Comparison of ENCODE assay signal across 1 cellular context in the genomic region with DNA sequence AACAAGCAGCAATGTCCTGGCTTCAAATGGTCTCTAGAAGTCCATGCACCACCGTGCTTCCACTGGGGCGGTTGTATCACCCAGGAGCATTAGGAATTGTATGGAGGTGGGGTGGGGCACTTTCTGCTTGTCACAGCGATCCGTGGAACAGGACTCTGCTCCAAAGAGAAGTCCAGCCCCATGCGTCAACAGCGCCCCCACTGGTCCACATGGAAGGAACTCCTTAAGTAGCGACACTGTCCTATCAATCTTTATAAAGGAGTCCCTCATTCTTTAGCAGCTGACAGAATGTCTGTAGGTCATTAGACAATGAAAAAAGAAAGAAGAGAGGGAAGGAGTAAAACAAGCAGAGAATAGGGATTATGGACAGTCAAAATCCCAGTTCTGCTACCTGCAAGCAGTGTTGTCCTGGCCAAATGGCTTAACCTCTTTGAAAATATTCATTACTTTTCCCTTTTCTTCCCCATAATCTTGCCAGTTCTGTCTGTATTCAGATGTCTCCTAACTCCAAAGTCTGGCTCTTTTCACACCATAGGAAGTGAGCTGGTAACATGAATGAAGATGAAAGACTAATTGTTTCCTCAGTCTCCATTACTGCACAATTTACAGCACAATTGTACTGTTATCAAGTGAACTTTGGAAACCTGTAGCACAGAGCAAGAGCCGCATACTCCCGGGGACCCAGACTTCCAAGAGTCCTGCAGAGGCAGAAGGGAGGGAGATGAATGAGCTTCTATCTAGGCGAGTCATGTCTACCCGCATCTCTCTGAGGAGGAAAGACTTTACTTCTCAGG.
TF ChIP-seq lines count a peak whose summit lies in the region.

No MANE protein-coding gene starts in this region.

TF ChIP-seq in HepG2, 621 proteins besides CTCF, POLR2A, EP300 and RAD21 (continued from another document and continues in another):
- TF ChIP-seq, protein P1, sequence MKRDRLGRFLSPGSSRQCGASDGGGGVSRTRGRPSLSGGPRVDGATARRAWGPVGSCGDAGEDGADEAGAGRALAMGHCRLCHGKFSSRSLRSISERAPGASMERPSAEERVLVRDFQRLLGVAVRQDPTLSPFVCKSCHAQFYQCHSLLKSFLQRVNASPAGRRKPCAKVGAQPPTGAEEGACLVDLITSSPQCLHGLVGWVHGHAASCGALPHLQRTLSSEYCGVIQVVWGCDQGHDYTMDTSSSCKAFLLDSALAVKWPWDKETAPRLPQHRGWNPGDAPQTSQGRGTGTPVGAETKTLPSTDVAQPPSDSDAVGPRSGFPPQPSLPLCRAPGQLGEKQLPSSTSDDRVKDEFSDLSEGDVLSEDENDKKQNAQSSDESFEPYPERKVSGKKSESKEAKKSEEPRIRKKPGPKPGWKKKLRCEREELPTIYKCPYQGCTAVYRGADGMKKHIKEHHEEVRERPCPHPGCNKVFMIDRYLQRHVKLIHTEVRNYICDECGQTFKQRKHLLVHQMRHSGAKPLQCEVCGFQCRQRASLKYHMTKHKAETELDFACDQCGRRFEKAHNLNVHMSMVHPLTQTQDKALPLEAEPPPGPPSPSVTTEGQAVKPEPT (CRISPR knock-in tag; IDR thresholded peaks at IDR 0.05; ENCODE audit: low read depth): no peak
- TF ChIP-seq, protein P2, sequence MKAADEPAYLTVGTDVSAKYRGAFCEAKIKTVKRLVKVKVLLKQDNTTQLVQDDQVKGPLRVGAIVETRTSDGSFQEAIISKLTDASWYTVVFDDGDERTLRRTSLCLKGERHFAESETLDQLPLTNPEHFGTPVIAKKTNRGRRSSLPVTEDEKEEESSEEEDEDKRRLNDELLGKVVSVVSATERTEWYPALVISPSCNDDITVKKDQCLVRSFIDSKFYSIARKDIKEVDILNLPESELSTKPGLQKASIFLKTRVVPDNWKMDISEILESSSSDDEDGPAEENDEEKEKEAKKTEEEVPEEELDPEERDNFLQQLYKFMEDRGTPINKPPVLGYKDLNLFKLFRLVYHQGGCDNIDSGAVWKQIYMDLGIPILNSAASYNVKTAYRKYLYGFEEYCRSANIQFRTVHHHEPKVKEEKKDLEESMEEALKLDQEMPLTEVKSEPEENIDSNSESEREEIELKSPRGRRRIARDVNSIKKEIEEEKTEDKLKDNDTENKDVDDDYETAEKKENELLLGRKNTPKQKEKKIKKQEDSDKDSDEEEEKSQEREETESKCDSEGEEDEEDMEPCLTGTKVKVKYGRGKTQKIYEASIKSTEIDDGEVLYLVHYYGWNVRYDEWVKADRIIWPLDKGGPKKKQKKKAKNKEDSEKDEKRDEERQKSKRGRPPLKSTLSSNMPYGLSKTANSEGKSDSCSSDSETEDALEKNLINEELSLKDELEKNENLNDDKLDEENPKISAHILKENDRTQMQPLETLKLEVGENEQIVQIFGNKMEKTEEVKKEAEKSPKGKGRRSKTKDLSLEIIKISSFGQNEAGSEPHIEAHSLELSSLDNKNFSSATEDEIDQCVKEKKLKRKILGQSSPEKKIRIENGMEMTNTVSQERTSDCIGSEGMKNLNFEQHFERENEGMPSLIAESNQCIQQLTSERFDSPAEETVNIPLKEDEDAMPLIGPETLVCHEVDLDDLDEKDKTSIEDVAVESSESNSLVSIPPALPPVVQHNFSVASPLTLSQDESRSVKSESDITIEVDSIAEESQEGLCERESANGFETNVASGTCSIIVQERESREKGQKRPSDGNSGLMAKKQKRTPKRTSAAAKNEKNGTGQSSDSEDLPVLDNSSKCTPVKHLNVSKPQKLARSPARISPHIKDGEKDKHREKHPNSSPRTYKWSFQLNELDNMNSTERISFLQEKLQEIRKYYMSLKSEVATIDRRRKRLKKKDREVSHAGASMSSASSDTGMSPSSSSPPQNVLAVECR (CRISPR knock-in tag; IDR thresholded peaks at IDR 0.05; ENCODE audit: borderline replicate concordance): peak; percentile 50; the same call in 1 of the 2 replicates
- no peak for TF ChIP-seq HHEX (CRISPR knock-in tag; IDR thresholded peaks at IDR 0.05)
- no peak for TF ChIP-seq JUND (CRISPR knock-in tag; IDR thresholded peaks at IDR 0.05)
- no peak for TF ChIP-seq ZSCAN30 (CRISPR knock-in tag; IDR thresholded peaks at IDR 0.05)
- TF ChIP-seq RNF2 (conservative IDR thresholded peaks at IDR 0.05; ENCODE audit: low read depth): no peak
- no peak for TF ChIP-seq JUN (CRISPR knock-in tag; IDR thresholded peaks at IDR 0.05)
- TF ChIP-seq ZFP36L1 (CRISPR knock-in tag; IDR thresholded peaks at IDR 0.05): no peak
- TF ChIP-seq, protein P3, sequence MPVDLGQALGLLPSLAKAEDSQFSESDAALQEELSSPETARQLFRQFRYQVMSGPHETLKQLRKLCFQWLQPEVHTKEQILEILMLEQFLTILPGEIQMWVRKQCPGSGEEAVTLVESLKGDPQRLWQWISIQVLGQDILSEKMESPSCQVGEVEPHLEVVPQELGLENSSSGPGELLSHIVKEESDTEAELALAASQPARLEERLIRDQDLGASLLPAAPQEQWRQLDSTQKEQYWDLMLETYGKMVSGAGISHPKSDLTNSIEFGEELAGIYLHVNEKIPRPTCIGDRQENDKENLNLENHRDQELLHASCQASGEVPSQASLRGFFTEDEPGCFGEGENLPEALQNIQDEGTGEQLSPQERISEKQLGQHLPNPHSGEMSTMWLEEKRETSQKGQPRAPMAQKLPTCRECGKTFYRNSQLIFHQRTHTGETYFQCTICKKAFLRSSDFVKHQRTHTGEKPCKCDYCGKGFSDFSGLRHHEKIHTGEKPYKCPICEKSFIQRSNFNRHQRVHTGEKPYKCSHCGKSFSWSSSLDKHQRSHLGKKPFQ (CRISPR knock-in tag; IDR thresholded peaks at IDR 0.05; ENCODE audit: insufficient replicate concordance): no peak
- TF ChIP-seq ZBTB38 (CRISPR knock-in tag; IDR thresholded peaks at IDR 0.05): peak; percentile 43; the same call in 1 of the 2 replicates
- TF ChIP-seq ZMYM4 (CRISPR knock-in tag; IDR thresholded peaks at IDR 0.05): peak; percentile 55
- TF ChIP-seq, protein P4, sequence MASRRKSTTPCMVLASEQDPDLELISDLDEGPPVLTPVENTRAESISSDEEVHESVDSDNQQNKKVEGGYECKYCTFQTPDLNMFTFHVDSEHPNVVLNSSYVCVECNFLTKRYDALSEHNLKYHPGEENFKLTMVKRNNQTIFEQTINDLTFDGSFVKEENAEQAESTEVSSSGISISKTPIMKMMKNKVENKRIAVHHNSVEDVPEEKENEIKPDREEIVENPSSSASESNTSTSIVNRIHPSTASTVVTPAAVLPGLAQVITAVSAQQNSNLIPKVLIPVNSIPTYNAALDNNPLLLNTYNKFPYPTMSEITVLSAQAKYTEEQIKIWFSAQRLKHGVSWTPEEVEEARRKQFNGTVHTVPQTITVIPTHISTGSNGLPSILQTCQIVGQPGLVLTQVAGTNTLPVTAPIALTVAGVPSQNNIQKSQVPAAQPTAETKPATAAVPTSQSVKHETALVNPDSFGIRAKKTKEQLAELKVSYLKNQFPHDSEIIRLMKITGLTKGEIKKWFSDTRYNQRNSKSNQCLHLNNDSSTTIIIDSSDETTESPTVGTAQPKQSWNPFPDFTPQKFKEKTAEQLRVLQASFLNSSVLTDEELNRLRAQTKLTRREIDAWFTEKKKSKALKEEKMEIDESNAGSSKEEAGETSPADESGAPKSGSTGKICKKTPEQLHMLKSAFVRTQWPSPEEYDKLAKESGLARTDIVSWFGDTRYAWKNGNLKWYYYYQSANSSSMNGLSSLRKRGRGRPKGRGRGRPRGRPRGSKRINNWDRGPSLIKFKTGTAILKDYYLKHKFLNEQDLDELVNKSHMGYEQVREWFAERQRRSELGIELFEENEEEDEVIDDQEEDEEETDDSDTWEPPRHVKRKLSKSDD (CRISPR knock-in tag; IDR thresholded peaks at IDR 0.05; ENCODE audit: low read depth): no peak
- no peak for TF ChIP-seq ATM (IDR thresholded peaks at IDR 0.05; ENCODE audit: borderline replicate concordance)
- TF ChIP-seq, protein P5, sequence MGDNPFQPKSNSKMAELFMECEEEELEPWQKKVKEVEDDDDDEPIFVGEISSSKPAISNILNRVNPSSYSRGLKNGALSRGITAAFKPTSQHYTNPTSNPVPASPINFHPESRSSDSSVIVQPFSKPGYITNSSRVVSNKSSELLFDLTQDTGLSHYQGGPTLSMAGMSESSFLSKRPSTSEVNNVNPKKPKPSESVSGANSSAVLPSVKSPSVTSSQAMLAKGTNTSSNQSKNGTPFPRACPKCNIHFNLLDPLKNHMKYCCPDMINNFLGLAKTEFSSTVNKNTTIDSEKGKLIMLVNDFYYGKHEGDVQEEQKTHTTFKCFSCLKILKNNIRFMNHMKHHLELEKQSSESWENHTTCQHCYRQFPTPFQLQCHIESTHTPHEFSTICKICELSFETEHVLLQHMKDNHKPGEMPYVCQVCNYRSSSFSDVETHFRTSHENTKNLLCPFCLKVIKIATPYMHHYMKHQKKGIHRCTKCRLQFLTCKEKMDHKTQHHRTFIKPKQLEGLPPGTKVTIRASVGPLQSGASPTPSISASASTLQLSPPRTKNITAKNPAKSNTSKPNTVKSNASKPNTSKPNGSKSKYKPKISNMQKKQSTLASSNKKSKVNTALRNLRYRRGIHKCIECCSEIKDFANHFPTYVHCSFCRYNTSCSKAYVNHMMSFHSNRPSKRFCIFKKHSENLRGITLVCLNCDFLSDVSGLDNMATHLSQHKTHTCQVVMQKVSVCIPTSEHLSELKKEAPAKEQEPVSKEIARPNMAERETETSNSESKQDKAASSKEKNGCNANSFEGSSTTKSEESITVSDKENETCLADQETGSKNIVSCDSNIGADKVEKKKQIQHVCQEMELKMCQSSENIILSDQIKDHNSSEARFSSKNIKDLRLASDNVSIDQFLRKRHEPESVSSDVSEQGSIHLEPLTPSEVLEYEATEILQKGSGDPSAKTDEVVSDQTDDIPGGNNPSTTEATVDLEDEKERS (CRISPR knock-in tag; IDR thresholded peaks at IDR 0.05): no peak
- no peak for TF ChIP-seq ZBTB1 (CRISPR knock-in tag; IDR thresholded peaks at IDR 0.05; ENCODE audit: borderline replicate concordance)
- no peak for TF ChIP-seq ZNF605 (CRISPR knock-in tag; IDR thresholded peaks at IDR 0.05)
- TF ChIP-seq, protein P6, sequence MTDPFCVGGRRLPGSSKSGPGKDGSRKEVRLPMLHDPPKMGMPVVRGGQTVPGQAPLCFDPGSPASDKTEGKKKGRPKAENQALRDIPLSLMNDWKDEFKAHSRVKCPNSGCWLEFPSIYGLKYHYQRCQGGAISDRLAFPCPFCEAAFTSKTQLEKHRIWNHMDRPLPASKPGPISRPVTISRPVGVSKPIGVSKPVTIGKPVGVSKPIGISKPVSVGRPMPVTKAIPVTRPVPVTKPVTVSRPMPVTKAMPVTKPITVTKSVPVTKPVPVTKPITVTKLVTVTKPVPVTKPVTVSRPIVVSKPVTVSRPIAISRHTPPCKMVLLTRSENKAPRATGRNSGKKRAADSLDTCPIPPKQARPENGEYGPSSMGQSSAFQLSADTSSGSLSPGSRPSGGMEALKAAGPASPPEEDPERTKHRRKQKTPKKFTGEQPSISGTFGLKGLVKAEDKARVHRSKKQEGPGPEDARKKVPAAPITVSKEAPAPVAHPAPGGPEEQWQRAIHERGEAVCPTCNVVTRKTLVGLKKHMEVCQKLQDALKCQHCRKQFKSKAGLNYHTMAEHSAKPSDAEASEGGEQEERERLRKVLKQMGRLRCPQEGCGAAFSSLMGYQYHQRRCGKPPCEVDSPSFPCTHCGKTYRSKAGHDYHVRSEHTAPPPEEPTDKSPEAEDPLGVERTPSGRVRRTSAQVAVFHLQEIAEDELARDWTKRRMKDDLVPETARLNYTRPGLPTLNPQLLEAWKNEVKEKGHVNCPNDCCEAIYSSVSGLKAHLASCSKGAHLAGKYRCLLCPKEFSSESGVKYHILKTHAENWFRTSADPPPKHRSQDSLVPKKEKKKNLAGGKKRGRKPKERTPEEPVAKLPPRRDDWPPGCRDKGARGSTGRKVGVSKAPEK (CRISPR knock-in tag; IDR thresholded peaks at IDR 0.05; ENCODE audit: borderline replicate concordance): no peak
- no peak for TF ChIP-seq ZFX (CRISPR knock-in tag; IDR thresholded peaks at IDR 0.05; ENCODE audit: low read depth)
- no peak for TF ChIP-seq HNRNPUL1 (IDR thresholded peaks at IDR 0.05; ENCODE audit: low read depth, low read length)
- TF ChIP-seq RBM39 (IDR thresholded peaks at IDR 0.05; ENCODE audit: low read depth, low read length, poor library complexity, severe bottlenecking): no peak
- no peak for TF ChIP-seq ZNF75D (CRISPR knock-in tag; IDR thresholded peaks at IDR 0.05; ENCODE audit: borderline replicate concordance)
- TF ChIP-seq ZNF331 (CRISPR knock-in tag; IDR thresholded peaks at IDR 0.05): no peak; the same call in 1 of the 2 replicates
- TF ChIP-seq MED1 (CRISPR knock-in tag; IDR thresholded peaks at IDR 0.05): no peak
- TF ChIP-seq, protein P7, sequence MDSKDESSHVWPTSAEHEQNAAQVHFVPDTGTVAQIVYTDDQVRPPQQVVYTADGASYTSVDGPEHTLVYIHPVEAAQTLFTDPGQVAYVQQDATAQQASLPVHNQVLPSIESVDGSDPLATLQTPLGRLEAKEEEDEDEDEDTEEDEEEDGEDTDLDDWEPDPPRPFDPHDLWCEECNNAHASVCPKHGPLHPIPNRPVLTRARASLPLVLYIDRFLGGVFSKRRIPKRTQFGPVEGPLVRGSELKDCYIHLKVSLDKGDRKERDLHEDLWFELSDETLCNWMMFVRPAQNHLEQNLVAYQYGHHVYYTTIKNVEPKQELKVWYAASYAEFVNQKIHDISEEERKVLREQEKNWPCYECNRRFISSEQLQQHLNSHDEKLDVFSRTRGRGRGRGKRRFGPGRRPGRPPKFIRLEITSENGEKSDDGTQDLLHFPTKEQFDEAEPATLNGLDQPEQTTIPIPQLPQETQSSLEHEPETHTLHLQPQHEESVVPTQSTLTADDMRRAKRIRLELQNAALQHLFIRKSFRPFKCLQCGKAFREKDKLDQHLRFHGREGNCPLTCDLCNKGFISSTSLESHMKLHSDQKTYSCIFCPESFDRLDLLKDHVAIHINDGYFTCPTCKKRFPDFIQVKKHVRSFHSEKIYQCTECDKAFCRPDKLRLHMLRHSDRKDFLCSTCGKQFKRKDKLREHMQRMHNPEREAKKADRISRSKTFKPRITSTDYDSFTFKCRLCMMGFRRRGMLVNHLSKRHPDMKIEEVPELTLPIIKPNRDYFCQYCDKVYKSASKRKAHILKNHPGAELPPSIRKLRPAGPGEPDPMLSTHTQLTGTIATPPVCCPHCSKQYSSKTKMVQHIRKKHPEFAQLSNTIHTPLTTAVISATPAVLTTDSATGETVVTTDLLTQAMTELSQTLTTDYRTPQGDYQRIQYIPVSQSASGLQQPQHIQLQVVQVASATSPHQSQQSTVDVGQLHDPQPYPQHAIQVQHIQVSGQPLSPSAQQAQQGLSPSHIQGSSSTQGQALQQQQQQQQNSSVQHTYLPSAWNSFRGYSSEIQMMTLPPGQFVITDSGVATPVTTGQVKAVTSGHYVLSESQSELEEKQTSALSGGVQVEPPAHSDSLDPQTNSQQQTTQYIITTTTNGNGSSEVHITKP (CRISPR knock-in tag; IDR thresholded peaks at IDR 0.05; ENCODE audit: low read depth): no peak
- peak; percentile 47; the same call in 1 of the 2 replicates for TF ChIP-seq ETV5 (CRISPR knock-in tag; IDR thresholded peaks at IDR 0.05; ENCODE audit: borderline replicate concordance)
- no peak for TF ChIP-seq ZNF460 (CRISPR knock-in tag; IDR thresholded peaks at IDR 0.05; ENCODE audit: borderline replicate concordance)
- TF ChIP-seq NCOA2 (CRISPR knock-in tag; IDR thresholded peaks at IDR 0.05): peak; percentile 23; the same call in 1 of the 2 replicates
- no peak; the same call in 1 of the 2 replicates for TF ChIP-seq ZSCAN9 (CRISPR knock-in tag; IDR thresholded peaks at IDR 0.05; ENCODE audit: borderline replicate concordance)
